2 cellular contexts compared by ENCODE assay signal in the genomic region with DNA sequence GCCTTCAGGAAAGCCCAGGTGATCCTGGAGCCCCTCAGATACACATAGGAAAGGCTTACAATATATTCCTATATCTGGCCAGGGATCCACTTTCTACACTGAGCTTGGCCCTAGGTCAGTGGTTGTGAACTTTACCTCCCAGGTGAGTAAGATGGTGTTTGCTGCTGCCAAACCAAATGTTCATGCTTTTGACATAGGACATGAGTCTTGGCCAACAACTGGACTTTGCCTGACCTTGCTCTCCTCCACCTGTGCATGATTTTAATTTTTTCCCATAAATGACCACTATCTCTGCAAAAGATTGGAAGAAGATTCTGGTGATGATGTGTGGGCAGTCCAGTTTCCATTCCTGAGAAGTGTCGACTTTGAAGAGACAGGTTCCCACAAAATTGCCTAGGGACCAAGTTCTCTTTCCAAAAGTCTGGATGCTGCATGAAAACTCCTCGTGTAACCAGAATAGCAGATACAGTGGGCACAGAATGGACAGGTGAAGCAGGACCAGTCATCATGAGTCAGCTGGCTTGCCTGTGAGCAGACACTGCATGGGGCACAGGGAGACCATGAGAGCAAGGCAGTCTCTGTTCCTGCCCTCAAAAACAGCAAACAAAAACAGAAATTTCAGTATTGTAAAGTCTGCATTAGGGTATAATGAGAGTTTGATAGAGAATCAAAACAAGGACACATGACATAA.
TF ChIP-seq lines count a peak whose summit lies in the region.

No MANE protein-coding gene starts in this region.

TF ChIP-seq in liver, 16 proteins besides CTCF, POLR2A, EP300 and RAD21 (continued from another document):
- TF ChIP-seq, protein P1, sequence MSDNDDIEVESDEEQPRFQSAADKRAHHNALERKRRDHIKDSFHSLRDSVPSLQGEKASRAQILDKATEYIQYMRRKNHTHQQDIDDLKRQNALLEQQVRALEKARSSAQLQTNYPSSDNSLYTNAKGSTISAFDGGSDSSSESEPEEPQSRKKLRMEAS (IDR thresholded peaks at IDR 0.05), result peak; percentile 84
- peak in 1 of 2 donors; percentile 84 for TF ChIP-seq JUND (IDR thresholded peaks at IDR 0.05)
- TF ChIP-seq, protein P2, sequence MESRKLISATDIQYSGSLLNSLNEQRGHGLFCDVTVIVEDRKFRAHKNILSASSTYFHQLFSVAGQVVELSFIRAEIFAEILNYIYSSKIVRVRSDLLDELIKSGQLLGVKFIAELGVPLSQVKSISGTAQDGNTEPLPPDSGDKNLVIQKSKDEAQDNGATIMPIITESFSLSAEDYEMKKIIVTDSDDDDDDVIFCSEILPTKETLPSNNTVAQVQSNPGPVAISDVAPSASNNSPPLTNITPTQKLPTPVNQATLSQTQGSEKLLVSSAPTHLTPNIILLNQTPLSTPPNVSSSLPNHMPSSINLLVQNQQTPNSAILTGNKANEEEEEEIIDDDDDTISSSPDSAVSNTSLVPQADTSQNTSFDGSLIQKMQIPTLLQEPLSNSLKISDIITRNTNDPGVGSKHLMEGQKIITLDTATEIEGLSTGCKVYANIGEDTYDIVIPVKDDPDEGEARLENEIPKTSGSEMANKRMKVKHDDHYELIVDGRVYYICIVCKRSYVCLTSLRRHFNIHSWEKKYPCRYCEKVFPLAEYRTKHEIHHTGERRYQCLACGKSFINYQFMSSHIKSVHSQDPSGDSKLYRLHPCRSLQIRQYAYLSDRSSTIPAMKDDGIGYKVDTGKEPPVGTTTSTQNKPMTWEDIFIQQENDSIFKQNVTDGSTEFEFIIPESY (IDR thresholded peaks at IDR 0.05), result peak; percentile 79
- TF ChIP-seq GABPA (IDR thresholded peaks at IDR 0.05 in 1 of 2, conservative IDR thresholded peaks at IDR 0.05 in 1 of 2), result peak in 1 of 2 donors; percentile 6
- TF ChIP-seq EGR1 (IDR thresholded peaks at IDR 0.05; ENCODE audit: low read depth in 2 of 2), result no peak
- TF ChIP-seq RXRA (IDR thresholded peaks at IDR 0.05), result peak; percentile 69 to 93
- TF ChIP-seq HNF4G (IDR thresholded peaks at IDR 0.05), result peak; percentile 45
- TF ChIP-seq, protein P3, sequence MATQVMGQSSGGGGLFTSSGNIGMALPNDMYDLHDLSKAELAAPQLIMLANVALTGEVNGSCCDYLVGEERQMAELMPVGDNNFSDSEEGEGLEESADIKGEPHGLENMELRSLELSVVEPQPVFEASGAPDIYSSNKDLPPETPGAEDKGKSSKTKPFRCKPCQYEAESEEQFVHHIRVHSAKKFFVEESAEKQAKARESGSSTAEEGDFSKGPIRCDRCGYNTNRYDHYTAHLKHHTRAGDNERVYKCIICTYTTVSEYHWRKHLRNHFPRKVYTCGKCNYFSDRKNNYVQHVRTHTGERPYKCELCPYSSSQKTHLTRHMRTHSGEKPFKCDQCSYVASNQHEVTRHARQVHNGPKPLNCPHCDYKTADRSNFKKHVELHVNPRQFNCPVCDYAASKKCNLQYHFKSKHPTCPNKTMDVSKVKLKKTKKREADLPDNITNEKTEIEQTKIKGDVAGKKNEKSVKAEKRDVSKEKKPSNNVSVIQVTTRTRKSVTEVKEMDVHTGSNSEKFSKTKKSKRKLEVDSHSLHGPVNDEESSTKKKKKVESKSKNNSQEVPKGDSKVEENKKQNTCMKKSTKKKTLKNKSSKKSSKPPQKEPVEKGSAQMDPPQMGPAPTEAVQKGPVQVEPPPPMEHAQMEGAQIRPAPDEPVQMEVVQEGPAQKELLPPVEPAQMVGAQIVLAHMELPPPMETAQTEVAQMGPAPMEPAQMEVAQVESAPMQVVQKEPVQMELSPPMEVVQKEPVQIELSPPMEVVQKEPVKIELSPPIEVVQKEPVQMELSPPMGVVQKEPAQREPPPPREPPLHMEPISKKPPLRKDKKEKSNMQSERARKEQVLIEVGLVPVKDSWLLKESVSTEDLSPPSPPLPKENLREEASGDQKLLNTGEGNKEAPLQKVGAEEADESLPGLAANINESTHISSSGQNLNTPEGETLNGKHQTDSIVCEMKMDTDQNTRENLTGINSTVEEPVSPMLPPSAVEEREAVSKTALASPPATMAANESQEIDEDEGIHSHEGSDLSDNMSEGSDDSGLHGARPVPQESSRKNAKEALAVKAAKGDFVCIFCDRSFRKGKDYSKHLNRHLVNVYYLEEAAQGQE (IDR thresholded peaks at IDR 0.05), result peak; percentile 71
- TF ChIP-seq TAF1 (conservative IDR thresholded peaks at IDR 0.05), result no peak
- TF ChIP-seq SP1 (IDR thresholded peaks at IDR 0.05), result peak; percentile 58
- peak; percentile 88 to 99 for TF ChIP-seq HNF4A (conservative IDR thresholded peaks at IDR 0.05)
- peak; percentile 87 for TF ChIP-seq YY1 (IDR thresholded peaks at IDR 0.05)
TF ChIP-seq in liver: peak in this region for 12.

TF ChIP-seq in HepG2, 621 proteins besides CTCF, POLR2A, EP300 and RAD21 (continued from another document):
- TF ChIP-seq, protein P4, sequence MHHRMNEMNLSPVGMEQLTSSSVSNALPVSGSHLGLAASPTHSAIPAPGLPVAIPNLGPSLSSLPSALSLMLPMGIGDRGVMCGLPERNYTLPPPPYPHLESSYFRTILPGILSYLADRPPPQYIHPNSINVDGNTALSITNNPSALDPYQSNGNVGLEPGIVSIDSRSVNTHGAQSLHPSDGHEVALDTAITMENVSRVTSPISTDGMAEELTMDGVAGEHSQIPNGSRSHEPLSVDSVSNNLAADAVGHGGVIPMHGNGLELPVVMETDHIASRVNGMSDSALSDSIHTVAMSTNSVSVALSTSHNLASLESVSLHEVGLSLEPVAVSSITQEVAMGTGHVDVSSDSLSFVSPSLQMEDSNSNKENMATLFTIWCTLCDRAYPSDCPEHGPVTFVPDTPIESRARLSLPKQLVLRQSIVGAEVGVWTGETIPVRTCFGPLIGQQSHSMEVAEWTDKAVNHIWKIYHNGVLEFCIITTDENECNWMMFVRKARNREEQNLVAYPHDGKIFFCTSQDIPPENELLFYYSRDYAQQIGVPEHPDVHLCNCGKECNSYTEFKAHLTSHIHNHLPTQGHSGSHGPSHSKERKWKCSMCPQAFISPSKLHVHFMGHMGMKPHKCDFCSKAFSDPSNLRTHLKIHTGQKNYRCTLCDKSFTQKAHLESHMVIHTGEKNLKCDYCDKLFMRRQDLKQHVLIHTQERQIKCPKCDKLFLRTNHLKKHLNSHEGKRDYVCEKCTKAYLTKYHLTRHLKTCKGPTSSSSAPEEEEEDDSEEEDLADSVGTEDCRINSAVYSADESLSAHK (CRISPR knock-in tag; IDR thresholded peaks at IDR 0.05; ENCODE audit: borderline replicate concordance), result no peak
- TF ChIP-seq GABPA (IDR thresholded peaks at IDR 0.05; ENCODE audit: low read depth, low read length) (no peak), GABPA (CRISPR knock-in tag; IDR thresholded peaks at IDR 0.05; ENCODE audit: low read depth) (no peak), HDAC6 (IDR thresholded peaks at IDR 0.05; ENCODE audit: low read depth, low read length) (no peak), HNF4A (CRISPR knock-in tag; IDR thresholded peaks at IDR 0.05) (no peak), NPAS2 (CRISPR knock-in tag; IDR thresholded peaks at IDR 0.05; ENCODE audit: borderline replicate concordance) (no peak), MATR3 (CRISPR knock-in tag; IDR thresholded peaks at IDR 0.05) (no peak), JDP2 (CRISPR knock-in tag; IDR thresholded peaks at IDR 0.05; ENCODE audit: borderline replicate concordance) (no peak), TBX2 (CRISPR knock-in tag; IDR thresholded peaks at IDR 0.05; ENCODE audit: borderline replicate concordance) (no peak), ZNF619 (CRISPR knock-in tag; IDR thresholded peaks at IDR 0.05) (no peak), ZNF547 (CRISPR knock-in tag; IDR thresholded peaks at IDR 0.05) (no peak)
- TF ChIP-seq, protein P5, sequence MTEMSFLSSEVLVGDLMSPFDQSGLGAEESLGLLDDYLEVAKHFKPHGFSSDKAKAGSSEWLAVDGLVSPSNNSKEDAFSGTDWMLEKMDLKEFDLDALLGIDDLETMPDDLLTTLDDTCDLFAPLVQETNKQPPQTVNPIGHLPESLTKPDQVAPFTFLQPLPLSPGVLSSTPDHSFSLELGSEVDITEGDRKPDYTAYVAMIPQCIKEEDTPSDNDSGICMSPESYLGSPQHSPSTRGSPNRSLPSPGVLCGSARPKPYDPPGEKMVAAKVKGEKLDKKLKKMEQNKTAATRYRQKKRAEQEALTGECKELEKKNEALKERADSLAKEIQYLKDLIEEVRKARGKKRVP (CRISPR knock-in tag; IDR thresholded peaks at IDR 0.05), result no peak
- TF ChIP-seq, protein P6, sequence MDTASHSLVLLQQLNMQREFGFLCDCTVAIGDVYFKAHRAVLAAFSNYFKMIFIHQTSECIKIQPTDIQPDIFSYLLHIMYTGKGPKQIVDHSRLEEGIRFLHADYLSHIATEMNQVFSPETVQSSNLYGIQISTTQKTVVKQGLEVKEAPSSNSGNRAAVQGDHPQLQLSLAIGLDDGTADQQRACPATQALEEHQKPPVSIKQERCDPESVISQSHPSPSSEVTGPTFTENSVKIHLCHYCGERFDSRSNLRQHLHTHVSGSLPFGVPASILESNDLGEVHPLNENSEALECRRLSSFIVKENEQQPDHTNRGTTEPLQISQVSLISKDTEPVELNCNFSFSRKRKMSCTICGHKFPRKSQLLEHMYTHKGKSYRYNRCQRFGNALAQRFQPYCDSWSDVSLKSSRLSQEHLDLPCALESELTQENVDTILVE (CRISPR knock-in tag; IDR thresholded peaks at IDR 0.05), result no peak
- TF ChIP-seq, protein P7, sequence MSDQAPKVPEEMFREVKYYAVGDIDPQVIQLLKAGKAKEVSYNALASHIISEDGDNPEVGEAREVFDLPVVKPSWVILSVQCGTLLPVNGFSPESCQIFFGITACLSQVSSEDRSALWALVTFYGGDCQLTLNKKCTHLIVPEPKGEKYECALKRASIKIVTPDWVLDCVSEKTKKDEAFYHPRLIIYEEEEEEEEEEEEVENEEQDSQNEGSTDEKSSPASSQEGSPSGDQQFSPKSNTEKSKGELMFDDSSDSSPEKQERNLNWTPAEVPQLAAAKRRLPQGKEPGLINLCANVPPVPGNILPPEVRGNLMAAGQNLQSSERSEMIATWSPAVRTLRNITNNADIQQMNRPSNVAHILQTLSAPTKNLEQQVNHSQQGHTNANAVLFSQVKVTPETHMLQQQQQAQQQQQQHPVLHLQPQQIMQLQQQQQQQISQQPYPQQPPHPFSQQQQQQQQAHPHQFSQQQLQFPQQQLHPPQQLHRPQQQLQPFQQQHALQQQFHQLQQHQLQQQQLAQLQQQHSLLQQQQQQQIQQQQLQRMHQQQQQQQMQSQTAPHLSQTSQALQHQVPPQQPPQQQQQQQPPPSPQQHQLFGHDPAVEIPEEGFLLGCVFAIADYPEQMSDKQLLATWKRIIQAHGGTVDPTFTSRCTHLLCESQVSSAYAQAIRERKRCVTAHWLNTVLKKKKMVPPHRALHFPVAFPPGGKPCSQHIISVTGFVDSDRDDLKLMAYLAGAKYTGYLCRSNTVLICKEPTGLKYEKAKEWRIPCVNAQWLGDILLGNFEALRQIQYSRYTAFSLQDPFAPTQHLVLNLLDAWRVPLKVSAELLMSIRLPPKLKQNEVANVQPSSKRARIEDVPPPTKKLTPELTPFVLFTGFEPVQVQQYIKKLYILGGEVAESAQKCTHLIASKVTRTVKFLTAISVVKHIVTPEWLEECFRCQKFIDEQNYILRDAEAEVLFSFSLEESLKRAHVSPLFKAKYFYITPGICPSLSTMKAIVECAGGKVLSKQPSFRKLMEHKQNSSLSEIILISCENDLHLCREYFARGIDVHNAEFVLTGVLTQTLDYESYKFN (CRISPR knock-in tag; conservative IDR thresholded peaks at IDR 0.05), result no peak
